Comparison of ENCODE assay signal across 8 cellular contexts in genomic region chr6:47787620-47788497, GRCh38. TPM values are rescaled to one million over a fixed set of nuclear protein-coding genes. Genes with fewer than 3 reads are reported as not detected.
DNase-seq lines count a peak whose midpoint lies in the region; ATAC-seq, FAIRE-seq and TF ChIP-seq lines count a peak whose summit lies in the region.

No MANE protein-coding gene starts in this region.

- peak; percentile 74 for ATAC-seq in GM21786 (IDR thresholded peaks at IDR 0.05; ENCODE audit: unreplicated experiment)

- no peaks in the 10 kb centered on the region for H3K36me3 Mint-ChIP-seq in progenitor cell of endocrine pancreas (ENCODE audit: insufficient read depth)

- no peak overlapping the region for H3K27ac ChIP-seq in SJSA1

- no peak overlapping the region for H3K4me3 ChIP-seq in Loucy (ENCODE audit: low read length, poor library complexity, severe bottlenecking)
- no peak overlapping the region for H3K4me3 ChIP-seq in SJSA1

- intact Hi-C loops in head of caudate nucleus (cut with DNase I): loop anchor here (10.0 kb wide), 1 partner anchor 373 kb away; no protein-coding TSS in a partner anchor

- H3K36me3 ChIP-seq in Loucy (ENCODE audit: insufficient read depth, low read length): no peaks in the 10 kb centered on the region
- no peaks in the 10 kb centered on the region for H3K36me3 ChIP-seq in SJSA1

- H2AFZ ChIP-seq in Loucy (ENCODE audit: low read length): peak overlapping the region; percentile 44; the same call in 1 of the 2 replicates

- no peak overlapping the region for H3K27ac Mint-ChIP-seq in progenitor cell of endocrine pancreas

- no peaks in the 10 kb centered on the region for H3K9me3 ChIP-seq in Loucy (ENCODE audit: insufficient read depth, low read depth, low read length)
- H3K9me3 ChIP-seq in SJSA1 (replicated peaks): no peaks in the 10 kb centered on the region

- no peak overlapping the region for H3K4me2 ChIP-seq in Loucy (ENCODE audit: low read depth, low read length, poor library complexity, severe bottlenecking)

- H3K4me1 Mint-ChIP-seq in progenitor cell of endocrine pancreas (ENCODE audit: low read depth): peaks cover 7% of the 10 kb centered on the region

- DNase-seq in SJSA1 (ENCODE audit: low read depth in 1 of 2, low spot score in 2 of 2) (peak; percentile 42 to 47), head of caudate nucleus (peak; percentile 31 to 83 (median 65)), progenitor cell of endocrine pancreas (ENCODE audit: low spot score, unreplicated experiment) (peak; percentile 57), cortex of kidney (lab: John Stamatoyannopoulos, UW) (no peak)
- DNase-seq in activated naive CD4-positive, alpha-beta T cell treated with anti-CD3 and anti-CD28 coated beads, Interleukin-2, amount 50 U/mL, for 16 hours: peak; percentile 48

- no peaks in the 10 kb centered on the region for H4K20me1 ChIP-seq in Loucy (ENCODE audit: insufficient read depth, low read length, poor library complexity, severe bottlenecking)

- H3K27me3 Mint-ChIP-seq in progenitor cell of endocrine pancreas: peaks cover 23% of the 10 kb centered on the region

- TF ChIP-seq CTCF in Loucy (conservative IDR thresholded peaks at IDR 0.05; ENCODE audit: low read length) (peak; percentile 95), progenitor cell of endocrine pancreas (IDR thresholded peaks at IDR 0.05; ENCODE audit: unreplicated experiment) (peak; percentile 98)

- FAIRE-seq in G401.6 (lab: Jason Lieb, UNC): peak; percentile 42

- H3K27me3 ChIP-seq in Loucy (ENCODE audit: insufficient read depth, low read length, poor library complexity, severe bottlenecking): no peaks in the 10 kb centered on the region
- H3K27me3 ChIP-seq in SJSA1 (replicated peaks): no peaks in the 10 kb centered on the region

- no peaks in the 10 kb centered on the region for H3F3A ChIP-seq in Loucy (ENCODE audit: low read depth)

- H3K9me3 Mint-ChIP-seq in progenitor cell of endocrine pancreas (ENCODE audit: low read depth): no peaks in the 10 kb centered on the region

- no peak overlapping the region for H3K4me3 Mint-ChIP-seq in progenitor cell of endocrine pancreas (ENCODE audit: low read depth)

- H3K9me2 ChIP-seq in Loucy (replicated peaks; ENCODE audit: low read depth, low read length): no peaks in the 10 kb centered on the region

- no peaks in the 10 kb centered on the region for H3K4me1 ChIP-seq in Loucy (ENCODE audit: insufficient read depth, low read length, poor library complexity, severe bottlenecking)
- H3K4me1 ChIP-seq in SJSA1 (replicated peaks): no peaks in the 10 kb centered on the region

- no peak overlapping the region for H3K9ac ChIP-seq in Loucy (ENCODE audit: low read depth, low read length, poor library complexity, severe bottlenecking)

- no peaks in the 10 kb centered on the region for H3K79me2 ChIP-seq in Loucy (ENCODE audit: insufficient read depth, low read length)

RNA-seq across cellular contexts. Expression of gene OPN5, which starts 6.0 kb away (rescaled TPM):
- not detected in 2 replicates for total RNA-seq in SJSA1 (2014; rRNA removed; shearing (Covaris generic))
- 0.09 TPM in 1 of 2 replicates, not detected in the other for total RNA-seq in progenitor cell of endocrine pancreas
